ENCODE assay signal across 9 cellular contexts in genomic region chr4:54683616-54684346, GRCh38. TPM values are rescaled to one million over a fixed set of nuclear protein-coding genes. Genes with fewer than 3 reads are reported as not detected.
A peak's percentile ranks its signal among the peaks of the same experiment; 100 is the strongest.
DNase-seq lines count a peak whose midpoint lies in the region; ATAC-seq and TF ChIP-seq lines count a peak whose summit lies in the region.
"Had no signal": no experiment of that assay in that cellular context is flagged by ENCODE, and none has a peak within 500 bp of the region (broad histone marks: within the 10 kb centered on the region; RNA-seq: fewer than 3 reads in every experiment).

No MANE protein-coding gene starts in this region.

- H3K9ac ChIP-seq in mammary epithelial cell (ENCODE audit: insufficient read depth, low read length): no peak overlapping the region

- H3K27me3 ChIP-seq in mammary epithelial cell (ENCODE audit: insufficient read depth, low read length) (peaks cover 3% of the 10 kb centered on the region), osteoblast (ENCODE audit: insufficient read depth, low read length) (no peaks in the 10 kb centered on the region), ascending aorta (no peaks in the 10 kb centered on the region)

- H4K20me1 ChIP-seq in mammary epithelial cell (ENCODE audit: insufficient read depth, low read length) (no peaks in the 10 kb centered on the region), osteoblast (ENCODE audit: insufficient read depth, low read length) (no peaks in the 10 kb centered on the region)

- H3K36me3 ChIP-seq in mammary epithelial cell (ENCODE audit: insufficient read depth, low read length) (no peaks in the 10 kb centered on the region), osteoblast (ENCODE audit: insufficient read depth, low read length) (no peaks in the 10 kb centered on the region), ascending aorta (no peaks in the 10 kb centered on the region)

- H3K79me2 ChIP-seq in mammary epithelial cell (ENCODE audit: insufficient read depth, low read length) (no peaks in the 10 kb centered on the region), osteoblast (ENCODE audit: insufficient read depth, low read length) (no peaks in the 10 kb centered on the region)

- intact Hi-C loops in mammary epithelial cell (cut with micrococcal nuclease) (loop anchor here (1.0 kb wide), 3 partner anchors 158 to 364 kb away; no protein-coding TSS in a partner anchor), sciatic nerve (cut with DNase I) (no loop called here), ascending aorta (cut with DNase I) (no loop called here)

- BruUV-seq in mammary epithelial cell (replicated peaks; lab: Mats Ljungman, UMichigan): no TSS peak

- DNase-seq in T-helper 9 cell (peak; percentile 24), mammary epithelial cell (peak; percentile 56), osteoblast (ENCODE audit: insufficient read length, low spot score, missing footprints) (no peak), sciatic nerve (ENCODE audit: low spot score) (no peak), cerebellar cortex (ENCODE audit: low spot score) (no peak), ascending aorta (ENCODE audit: low spot score in 2 of 2) (no peak)

- in situ Hi-C loops in mammary epithelial cell (cut with MboI; ENCODE audit: low sequenced_read_pairs in 2 of 2): loop anchor here in 1 of 2 donors (10.0 kb wide), 1 partner anchor 281 kb away; no protein-coding TSS in a partner anchor

- H3K9me3 ChIP-seq in mammary epithelial cell (replicated peaks; ENCODE audit: insufficient read depth, low read length) (no peaks in the 10 kb centered on the region), osteoblast (ENCODE audit: low read depth, low read length) (no peaks in the 10 kb centered on the region), ascending aorta (no peaks in the 10 kb centered on the region)

- H2AFZ ChIP-seq in mammary epithelial cell (ENCODE audit: low read depth, low read length): no peak overlapping the region
- H2AFZ ChIP-seq in osteoblast (ENCODE audit: low read length): no peak overlapping the region

- no peak overlapping the region for H3K27ac ChIP-seq in mammary epithelial cell (ENCODE audit: insufficient read depth, low read depth, low read length)
- no peak overlapping the region for H3K27ac ChIP-seq in osteoblast (ENCODE audit: low read depth, low read length)
- H3K27ac ChIP-seq in ascending aorta: no peak overlapping the region
- H3K27ac ChIP-seq: skin epidermis had no signal

- WGBS in mammary epithelial cell (ENCODE audit: low coverage, missing lambda C conversion rate): 56% methylated on average over 5 of the region's 8 CpGs

- ATAC-seq in GM18502 (IDR thresholded peaks at IDR 0.05; ENCODE audit: poor library complexity, unreplicated experiment) (peak; percentile 50), HG03469 (IDR thresholded peaks at IDR 0.05; ENCODE audit: unreplicated experiment) (peak; percentile 32), sciatic nerve (no peak)

- CTCF ChIA-PET in mammary epithelial cell (lab: Charles Lee; ENCODE audit: low non-redundant PET): interaction anchor here (0.5 to 0.8 kb wide), 3 partner anchors 15 to 277 kb away, joined by 3 to 6 read pairs (median 3); no protein-coding TSS in a partner anchor

- H3K4me3 ChIP-seq in mammary epithelial cell (replicated peaks in 1 of 3; ENCODE audit: insufficient read depth in 1 of 3, low read depth in 2 of 3, low read length in 3 of 3): no peak overlapping the region
- no peak overlapping the region for H3K4me3 ChIP-seq in osteoblast (ENCODE audit: insufficient read depth, low read length)
- no peak overlapping the region for H3K4me3 ChIP-seq in ascending aorta
- H3K4me3 ChIP-seq: skin epidermis had no signal

- H3K4me1 ChIP-seq in mammary epithelial cell (ENCODE audit: insufficient read depth, low read length): no peaks in the 10 kb centered on the region
- peaks cover 5% of the 10 kb centered on the region for H3K4me1 ChIP-seq in osteoblast (ENCODE audit: insufficient read depth, low read length)
- H3K4me1 ChIP-seq in ascending aorta: no peaks in the 10 kb centered on the region

- H3K4me2 ChIP-seq in mammary epithelial cell (ENCODE audit: insufficient read depth, low read depth, low read length): no peak overlapping the region
- H3K4me2 ChIP-seq in osteoblast (ENCODE audit: insufficient read depth, low read length): no peak overlapping the region

- dilution Hi-C loops in mammary epithelial cell (cut with HindIII; ENCODE audit: low sequenced_read_pairs): loop anchor here (5.0 kb wide), 1 partner anchor 81 kb away; no protein-coding TSS in a partner anchor

- TF ChIP-seq CTCF in mammary epithelial cell (conservative IDR thresholded peaks at IDR 0.05 in 1 of 2, IDR thresholded peaks at IDR 0.05 in 1 of 2; ENCODE audit: extremely low read depth in 1 of 2, insufficient read depth in 1 of 2, low read depth in 1 of 2, low read length in 2 of 2) (peak; percentile 61 to 83), osteoblast (IDR thresholded peaks at IDR 0.05; ENCODE audit: extremely low read depth, low read depth, low read length) (peak; percentile 47), ascending aorta (IDR thresholded peaks at IDR 0.05) (peak in 1 of 3 experiments; percentile 15)

RNA-seq across cellular contexts. Expression of gene KIT, which starts 26.0 kb away (rescaled TPM):
- total RNA-seq in mammary epithelial cell (under 1 TPM in 1 of 2 donors, not detected in 1; 0.83 TPM), osteoblast (0.29 and 0.36 TPM in 2 replicates), sciatic nerve (4.9 TPM), ascending aorta (not detected)
- not detected for polyA plus RNA-seq in mammary epithelial cell
- not detected for polyA minus RNA-seq in mammary epithelial cell

Comparison
In these comparisons a context has a peak if more than half of its experiments do, and no peak if none do; other contexts are left out.
1. DNase-seq: peak in T-helper 9 cell (single experiment) and mammary epithelial cell (single experiment); none in osteoblast (single experiment), sciatic nerve (single experiment), cerebellar cortex (single experiment) and ascending aorta (0 of 2).